In genomic region chr5:85293139-85293785, GRCh38 we compare ENCODE assay signal across 15 cellular contexts.
DNase-seq lines count a peak whose midpoint lies in the region; ATAC-seq and TF ChIP-seq lines count a peak whose summit lies in the region.
"Had no signal": no experiment of that assay in that cellular context is flagged by ENCODE, and none has a peak within 500 bp of the region (broad histone marks: within the 10 kb centered on the region; RNA-seq: fewer than 3 reads in every experiment).

No MANE protein-coding gene starts in this region.

- no peak for TF ChIP-seq CTCF in fibroblast of the aortic adventitia (IDR thresholded peaks at IDR 0.05; ENCODE audit: insufficient read depth, low read length)

- no peaks in the 10 kb centered on the region for H3K4me1 ChIP-seq in mucosa of rectum (ENCODE audit: control insufficient read depth in 2 of 2, insufficient read depth in 2 of 2, low read length in 2 of 2)

- no peak for DNase-seq in Right ventricle myocardium inferior (ENCODE audit: missing footprints)
- no peak for DNase-seq in cardiac septum (ENCODE audit: low spot score)
- peak; percentile 8 for DNase-seq in fibroblast of the aortic adventitia (ENCODE audit: low read depth)
- no peak for DNase-seq in NCI-H1694 treated with DMSO at 0.1 percent for 48 hours (lab: John Stamatoyannopoulos, UW)
- no peak for DNase-seq in activated CD8-positive, alpha-beta memory T cell treated with anti-CD3 and anti-CD28 coated beads, Interleukin-2, amount 50 U/mL, for 4 hours
- no peak for DNase-seq in NCI-H1092 (lab: John Stamatoyannopoulos, UW)
- no peak for DNase-seq in pons (ENCODE audit: low spot score)
- DNase-seq: activated T-cell treated with anti-CD3 and anti-CD28 coated beads, Interleukin-2, amount 50 U/mL, for 48 hours; glutamatergic neuron; H7; naive thymus-derived CD8-positive, alpha-beta T cell; NCI-H1105; stimulated activated CD4-positive, alpha-beta T cell treated with anti-CD3 and anti-CD28 coated beads, Interleukin-1b, Interleukin-23, amount 100 ng/mL, for 48 hours had no signal

- no peak overlapping the region for H3K27ac ChIP-seq in mucosa of rectum (ENCODE audit: low read depth in 2 of 2, low read length in 2 of 2)
- H3K27ac ChIP-seq: VCaP had no signal

- peak overlapping the region; percentile 47 for H3K4me3 ChIP-seq in fibroblast of the aortic adventitia (ENCODE audit: low read depth, low read length)
- H3K4me3 ChIP-seq in mucosa of rectum (ENCODE audit: low read length in 2 of 2): peak overlapping the region; percentile 41 to 70

- H3K27me3 ChIP-seq in mucosa of rectum (ENCODE audit: control insufficient read depth in 2 of 2, insufficient read depth in 2 of 2, low read length in 2 of 2): no peaks in the 10 kb centered on the region

- H3K9ac ChIP-seq in mucosa of rectum (ENCODE audit: low read depth in 1 of 2, low read length in 2 of 2): peak overlapping the region in 1 of 2 donors; percentile 14

- intact Hi-C loops in Right ventricle myocardium inferior (cut with DNase I) (no loop called here), cardiac septum (cut with DNase I) (no loop called here)

- peak; percentile 73 for ATAC-seq in Right ventricle myocardium inferior
- ATAC-seq: naive thymus-derived CD8-positive, alpha-beta T cell had no signal

- H3K36me3 ChIP-seq in mucosa of rectum (ENCODE audit: control insufficient read depth in 2 of 2, insufficient read depth in 2 of 2, low read length in 2 of 2): no peaks in the 10 kb centered on the region

- H3K9me3 ChIP-seq in mucosa of rectum (ENCODE audit: control insufficient read depth in 2 of 2, low read length in 2 of 2): no peaks in the 10 kb centered on the region
